8 cellular contexts compared by ENCODE assay signal in genomic region chr3:120678331-120678845, GRCh38. TPM values are rescaled to one million over a fixed set of nuclear protein-coding genes. Genes with fewer than 3 reads are reported as not detected.
A peak's percentile ranks its signal among the peaks of the same experiment; 100 is the strongest.
DNase-seq lines count a peak whose midpoint lies in the region; ATAC-seq, FAIRE-seq and TF ChIP-seq lines count a peak whose summit lies in the region.

No MANE protein-coding gene starts in this region.

- no peak for TF ChIP-seq POLR2A in GM12891 (IDR thresholded peaks at IDR 0.05; ENCODE audit: low read depth, low read length)

- peak; percentile 72 for DNase-seq in AG10803 (ENCODE audit: low read depth)
- DNase-seq in SK-N-DZ (ENCODE audit: low spot score): peak; percentile 8
- DNase-seq in fibroblast of mammary gland (ENCODE audit: low read depth): peak; percentile 80
- DNase-seq in neural crest cell (ENCODE audit: low read depth, low spot score): no peak
- no peak for DNase-seq in GM12891 (ENCODE audit: insufficient read length, low spot score)
- DNase-seq in activated effector memory CD4-positive, alpha-beta T cell treated with Interleukin-2 at 50 U/mL for 16 hours: no peak

- no peaks in the 10 kb centered on the region for H3K9me3 Mint-ChIP-seq in neural crest cell

- H3K27ac Mint-ChIP-seq in neural crest cell (ENCODE audit: unreplicated experiment): peak overlapping the region; percentile 85

- no peak for FAIRE-seq in GM12891 (lab: Jason Lieb, UNC)

- no peak overlapping the region for H3K4me3 ChIP-seq in AG10803 (ENCODE audit: low read length)
- no peak overlapping the region for H3K4me3 ChIP-seq in fibroblast of mammary gland (ENCODE audit: control insufficient read depth, low read depth, low read length)

- H3K36me3 Mint-ChIP-seq in neural crest cell (ENCODE audit: low read depth): peaks cover 3% of the 10 kb centered on the region

- TF ChIP-seq CTCF in AG10803 (conservative IDR thresholded peaks at IDR 0.05; ENCODE audit: low read length) (no peak), fibroblast of mammary gland (conservative IDR thresholded peaks at IDR 0.05; ENCODE audit: control insufficient read depth, insufficient read depth, low read depth, low read length) (no peak), neural crest cell (conservative IDR thresholded peaks at IDR 0.05) (no peak)

- H3K4me3 Mint-ChIP-seq in neural crest cell: no peak overlapping the region

- peaks cover 46% of the 10 kb centered on the region for H3K4me1 Mint-ChIP-seq in neural crest cell

- ATAC-seq in GM19452 (IDR thresholded peaks at IDR 0.05; ENCODE audit: unreplicated experiment) (peak; percentile 93), HG03460 (IDR thresholded peaks at IDR 0.05; ENCODE audit: unreplicated experiment) (peak; percentile 95)

- no peaks in the 10 kb centered on the region for H3K27me3 Mint-ChIP-seq in neural crest cell (ENCODE audit: low read depth)

TF ChIP-seq in GM12891, 5 proteins besides CTCF, POLR2A, EP300 and RAD21:
- TF ChIP-seq TAF1 (IDR thresholded peaks at IDR 0.05; ENCODE audit: low read depth, low read length) (no peak), SPI1 (IDR thresholded peaks at IDR 0.05; ENCODE audit: low read depth, low read length) (no peak), POU2F2 (IDR thresholded peaks at IDR 0.05; ENCODE audit: low read depth, low read length) (no peak), PAX5 (IDR thresholded peaks at IDR 0.05; ENCODE audit: insufficient read depth, low read length, severe bottlenecking) (no peak), POLR2AphosphoS5 (IDR thresholded peaks at IDR 0.05; ENCODE audit: low read depth, low read length) (no peak)

RNA-seq across cellular contexts. Expression of gene HGD, which starts 3.7 kb away (rescaled TPM):
- polyA plus RNA-seq in SK-N-DZ (2014; cell fraction: cytosol; rRNA removed): not detected in 2 replicates
- polyA plus RNA-seq in SK-N-DZ (2014; cell fraction: nucleus; rRNA removed): not detected in 2 replicates
- total RNA-seq in neural crest cell: 0.75 and 1.2 TPM in 2 replicates
- polyA plus RNA-seq in GM12891 (2012; ENCODE audit: low read depth, missing spikeins): 0.09 TPM

Comparison
In these comparisons a context has a peak if more than half of its experiments do, and no peak if none do; other contexts are left out.
1. DNase-seq: peak in AG10803 (single experiment), SK-N-DZ (single experiment) and fibroblast of mammary gland (single experiment); none in neural crest cell (single experiment), GM12891 (single experiment) and activated effector memory CD4-positive, alpha-beta T cell treated with Interleukin-2 at 50 U/mL for 16 hours (single experiment).